Comparison of ENCODE assay signal across 20 cellular contexts in genomic region chr13:98004107-98004506, GRCh38. TPM values are rescaled to one million over a fixed set of nuclear protein-coding genes. Genes with fewer than 3 reads are reported as not detected.
DNase-seq lines count a peak whose midpoint lies in the region; ATAC-seq and TF ChIP-seq lines count a peak whose summit lies in the region.
"Had no signal": no experiment of that assay in that cellular context is flagged by ENCODE, and none has a peak within 500 bp of the region (broad histone marks: within the 10 kb centered on the region; RNA-seq: fewer than 3 reads in every experiment).

No MANE protein-coding gene starts in this region.

- in situ Hi-C loops in astrocyte of the cerebellum (cut with HindIII; ENCODE audit: low sequenced_read_pairs), result loop anchor here (10.0 kb wide), 1 partner anchor 81 kb away; no protein-coding TSS in a partner anchor

- peak; percentile 69 for DNase-seq in ELR (ENCODE audit: low read depth)
- DNase-seq in astrocyte of the cerebellum (ENCODE audit: low read depth), result peak; percentile 19
- peak; percentile 52 for DNase-seq in hepatic stellate cell (ENCODE audit: low spot score)
- DNase-seq in left ventricle myocardium superior, result no peak
- DNase-seq in GF-D8 (lab: John Stamatoyannopoulos, UW), result no peak
- DNase-seq in NCI-H82 treated with DMSO at 0.1 percent for 48 hours (lab: John Stamatoyannopoulos, UW; ENCODE audit: unreplicated experiment), result no peak
- DNase-seq: activated CD4-positive, alpha-beta T cell treated with anti-CD3 and anti-CD28 coated beads, Interleukin-2, amount 50 U/mL, for 1 hour; activated T-cell treated with anti-CD3 and anti-CD28 coated beads, Interleukin-2, amount 50 U/mL, for 48 hours; cortex of kidney; heart right ventricle; KG1; NCI-H1436; nucleus accumbens; OCI-M1; stimulated activated CD4-positive, alpha-beta T cell treated with anti-CD3 and anti-CD28 coated beads, Interleukin-4, amount 100 ng/mL, for 4 hours; transverse colon had no signal

- intact Hi-C loops in left ventricle myocardium superior (cut with micrococcal nuclease), result no loop called here

- no peak overlapping the region for H3K4me3 ChIP-seq in astrocyte of the cerebellum (ENCODE audit: low read depth, low read length)
- H3K4me3 ChIP-seq: heart right ventricle, SK-N-MC, transverse colon had no signal

- TF ChIP-seq CTCF in 22Rv1 (IDR thresholded peaks at IDR 0.05), result no peak
- no peak for TF ChIP-seq CTCF in astrocyte of the cerebellum (IDR thresholded peaks at IDR 0.05; ENCODE audit: low read depth, low read length, missing control alignments)

- ATAC-seq in left ventricle myocardium superior, result no peak
- no peak for ATAC-seq in HG03342 (IDR thresholded peaks at IDR 0.05; ENCODE audit: unreplicated experiment)
- ATAC-seq: heart right ventricle, sciatic nerve had no signal

- H3K27ac ChIP-seq in 22Rv1, result peak overlapping the region; percentile 16; the same call in 1 of the 2 replicates
- H3K27ac ChIP-seq: heart right ventricle, SK-N-MC, transverse colon had no signal

RNA-seq across cellular contexts. Expression of gene IPO5, which starts 50.6 kb away (rescaled TPM):
- 98.6 TPM for total RNA-seq in left ventricle myocardium superior

Comparison
In these comparisons a context has a peak if more than half of its experiments do, and no peak if none do; other contexts are left out.
1. DNase-seq: peak in ELR (single experiment), astrocyte of the cerebellum (single experiment) and hepatic stellate cell (single experiment); none in left ventricle myocardium superior (single experiment), GF-D8 (single experiment) and NCI-H82 treated with DMSO at 0.1 percent for 48 hours (single experiment).